In genomic region chr17:21702940-21703640, GRCh38 we compare ENCODE assay signal across 18 cellular contexts. TPM values are rescaled to one million over a fixed set of nuclear protein-coding genes. Genes with fewer than 3 reads are reported as not detected.
"Had no signal": no experiment of that assay in that cellular context is flagged by ENCODE, and none has a peak within 500 bp of the region (broad histone marks: within the 10 kb centered on the region; RNA-seq: fewer than 3 reads in every experiment).

No MANE protein-coding gene starts in this region.

RNA-seq across cellular contexts. Expression of gene KCNJ18, which starts 10.8 kb away (rescaled TPM):
- total RNA-seq: cerebellum, colonic mucosa, dermis microvascular lymphatic vessel endothelial cell, endodermal cell, esophagus mucosa, gastrocnemius medialis, glomerular endothelial cell, heart right ventricle, kidney, left colon, left lobe of liver, left ventricle myocardium inferior, liver, lower lobe of right lung, lung microvascular endothelial cell, mesenteric fat pad, mesothelial cell of epicardium, mucosa of descending colon had no signal
- polyA plus RNA-seq: heart right ventricle, liver had no signal
